19 cellular contexts compared by ENCODE assay signal in genomic region chr3:189813652-189814245, GRCh38.
"Had no signal": no experiment of that assay in that cellular context is flagged by ENCODE, and none has a peak within 500 bp of the region (broad histone marks: within the 10 kb centered on the region; RNA-seq: fewer than 3 reads in every experiment).

No MANE protein-coding gene starts in this region.

- H3K36me3 ChIP-seq: sigmoid colon, stomach, thoracic aorta, uterus had no signal

- H3K27ac ChIP-seq: sigmoid colon, stomach, thoracic aorta, uterus had no signal

- ATAC-seq: activated CD8-positive, alpha-beta T cell treated with anti-CD3 and anti-CD28 coated beads, Interleukin-2, amount 10 ng/mL, durations not matched to agents 7 days and 5 days; activated T-cell treated with anti-CD3 and anti-CD28 coated beads, Interleukin-2, amount 50 U/mL, for 72 hours; natural killer cell treated with Interleukin-12 subunit alpha and Interleukin-12 subunit beta and Interleukin-15 and Interleukin-18, amount 100 ng/mL, for 72 hours had no signal

- DNase-seq: activated B cell treated with CpG ODN at 0.5 μM for 24 hours; activated CD4-positive, alpha-beta T cell treated with anti-CD3 and anti-CD28 coated beads for 48 hours; activated CD8-positive, alpha-beta memory T cell treated with anti-CD3 and anti-CD28 coated beads, Interleukin-2, amount 50 U/mL, for 48 hours; activated CD8-positive, alpha-beta T cell treated with anti-CD3 and anti-CD28 coated beads, Interleukin-2, amount 10 ng/mL, durations not matched to agents 7 days and 5 days; activated naive CD8-positive, alpha-beta T cell treated with anti-CD3 and anti-CD28 coated beads, Interleukin-2, amount 10 ng/mL, durations not matched to agents 7 days and 5 days; activated T-cell treated with anti-CD3 and anti-CD28 coated beads, Interleukin-2, amount 50 U/mL, for 72 hours; cortex of kidney; effector memory CD4-positive, alpha-beta T cell; mesendoderm; sigmoid colon; stimulated activated CD4-positive, alpha-beta T cell treated with anti-CD3 and anti-CD28 coated beads, Interleukin-2, amount 100 ng/mL, for 24 hours; stomach; T-helper 2 cell; uterus had no signal

- H3K4me1 Mint-ChIP-seq: activated B cell treated with CpG ODN at 0.5 μM for 24 hours; activated naive CD8-positive, alpha-beta T cell treated with anti-CD3 and anti-CD28 coated beads, Interleukin-2, amount 10 ng/mL, durations not matched to agents 7 days and 5 days; central memory CD8-positive, alpha-beta T cell had no signal

- H3K27me3 Mint-ChIP-seq: activated B cell treated with CpG ODN at 0.5 μM for 24 hours; activated naive CD8-positive, alpha-beta T cell treated with anti-CD3 and anti-CD28 coated beads, Interleukin-2, amount 10 ng/mL, durations not matched to agents 7 days and 5 days; central memory CD8-positive, alpha-beta T cell; natural killer cell treated with Interleukin-12 subunit alpha and Interleukin-12 subunit beta and Interleukin-15 and Interleukin-18, amount 100 ng/mL, for 72 hours had no signal

- H3K27me3 ChIP-seq: sigmoid colon, stomach, uterus had no signal

- H3K9me3 Mint-ChIP-seq: activated B cell treated with CpG ODN at 0.5 μM for 24 hours; activated naive CD8-positive, alpha-beta T cell treated with anti-CD3 and anti-CD28 coated beads, Interleukin-2, amount 10 ng/mL, durations not matched to agents 7 days and 5 days; activated T-cell treated with anti-CD3 and anti-CD28 coated beads, Interleukin-2, amount 50 U/mL, for 72 hours; brain; central memory CD8-positive, alpha-beta T cell; natural killer cell treated with Interleukin-12 subunit alpha and Interleukin-12 subunit beta and Interleukin-15 and Interleukin-18, amount 100 ng/mL, for 72 hours had no signal

- H3K4me3 ChIP-seq: sigmoid colon, stomach, thoracic aorta, uterus had no signal

- H3K9me3 ChIP-seq: sigmoid colon, stomach, thoracic aorta, uterus had no signal

- H3K27ac Mint-ChIP-seq: activated B cell treated with CpG ODN at 0.5 μM for 24 hours; activated CD8-positive, alpha-beta T cell treated with anti-CD3 and anti-CD28 coated beads, Interleukin-2, amount 10 ng/mL, durations not matched to agents 7 days and 5 days; activated naive CD8-positive, alpha-beta T cell treated with anti-CD3 and anti-CD28 coated beads, Interleukin-2, amount 10 ng/mL, durations not matched to agents 7 days and 5 days; activated T-cell treated with anti-CD3 and anti-CD28 coated beads, Interleukin-2, amount 50 U/mL, for 72 hours; brain; natural killer cell treated with Interleukin-12 subunit alpha and Interleukin-12 subunit beta and Interleukin-15 and Interleukin-18, amount 100 ng/mL, for 72 hours; progenitor cell of endocrine pancreas had no signal

- H3K36me3 Mint-ChIP-seq: activated naive CD8-positive, alpha-beta T cell treated with anti-CD3 and anti-CD28 coated beads, Interleukin-2, amount 10 ng/mL, durations not matched to agents 7 days and 5 days; brain; natural killer cell treated with Interleukin-12 subunit alpha and Interleukin-12 subunit beta and Interleukin-15 and Interleukin-18, amount 100 ng/mL, for 72 hours had no signal

- H3K4me3 Mint-ChIP-seq: activated B cell treated with CpG ODN at 0.5 μM for 24 hours; activated CD8-positive, alpha-beta T cell treated with anti-CD3 and anti-CD28 coated beads, Interleukin-2, amount 10 ng/mL, durations not matched to agents 7 days and 5 days; activated naive CD8-positive, alpha-beta T cell treated with anti-CD3 and anti-CD28 coated beads, Interleukin-2, amount 10 ng/mL, durations not matched to agents 7 days and 5 days; activated T-cell treated with anti-CD3 and anti-CD28 coated beads, Interleukin-2, amount 50 U/mL, for 72 hours; brain; central memory CD8-positive, alpha-beta T cell; natural killer cell treated with Interleukin-12 subunit alpha and Interleukin-12 subunit beta and Interleukin-15 and Interleukin-18, amount 100 ng/mL, for 72 hours had no signal

- H3K4me1 ChIP-seq: sigmoid colon, stomach, uterus had no signal
